In the genomic region with DNA sequence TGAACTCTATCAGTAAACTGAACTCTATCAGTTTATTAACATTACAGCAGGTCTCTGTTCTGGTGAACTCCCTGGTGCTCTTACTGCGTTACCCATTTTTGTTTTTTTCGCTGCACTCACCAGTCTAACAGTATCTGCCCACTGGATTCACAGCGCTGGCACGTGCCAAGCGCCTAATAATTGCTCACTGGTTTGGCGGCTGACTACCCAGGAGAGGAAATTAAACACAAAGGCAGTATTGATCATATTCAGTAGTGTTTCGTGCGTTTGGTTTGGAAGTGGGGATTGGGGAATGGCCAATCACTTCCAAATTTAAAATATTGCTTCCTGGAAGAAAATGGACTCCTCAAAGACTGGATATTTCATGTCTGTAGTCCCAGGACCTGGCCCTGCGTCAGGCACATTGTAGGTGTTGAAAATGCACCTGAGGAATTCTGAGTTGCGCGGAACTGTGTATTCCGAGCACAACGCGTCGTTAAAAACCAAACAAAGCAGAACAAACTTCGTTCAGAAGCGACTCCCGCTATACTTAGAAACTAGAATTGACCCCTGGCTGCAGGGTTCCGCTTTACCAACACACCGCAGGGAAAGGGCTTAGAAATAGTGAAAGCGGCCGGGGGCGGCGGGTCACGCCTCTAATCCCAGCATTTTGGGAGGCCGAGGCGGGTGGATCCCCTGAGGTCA, we compare ENCODE assay signal across 1 cellular context.
TF ChIP-seq lines count a peak whose summit lies in the region.

No MANE protein-coding gene starts in this region.

TF ChIP-seq in GM12878, 131 proteins besides CTCF, POLR2A, EP300 and RAD21 (continued from another document):
- TF ChIP-seq GATAD2B (conservative IDR thresholded peaks at IDR 0.05; ENCODE audit: low read depth): no peak
- no peak for TF ChIP-seq YY1 (IDR thresholded peaks at IDR 0.05; ENCODE audit: low read depth, low read length)
- TF ChIP-seq FOXK2 (IDR thresholded peaks at IDR 0.05): no peak
- TF ChIP-seq CBX3 (IDR thresholded peaks at IDR 0.05; ENCODE audit: borderline replicate concordance, low read depth): no peak
- no peak for TF ChIP-seq CHD2 (IDR thresholded peaks at IDR 0.05; ENCODE audit: borderline replicate concordance, low read depth, low read length)
- peak in 1 of 2 experiments; percentile 78; a peak in 2 of 3 replicates for TF ChIP-seq EGR1 (IDR thresholded peaks at IDR 0.05; ENCODE audit: borderline replicate concordance in 1 of 2, low read depth in 2 of 2, low read length in 2 of 2)
- no peak for TF ChIP-seq DPF2 (IDR thresholded peaks at IDR 0.05)
- TF ChIP-seq KAT2A (conservative IDR thresholded peaks at IDR 0.05; ENCODE audit: control insufficient read depth, low read depth, low read length): no peak
- no peak for TF ChIP-seq SUZ12 (IDR thresholded peaks at IDR 0.05; ENCODE audit: unreplicated experiment)
- TF ChIP-seq SUPT20H (IDR thresholded peaks at IDR 0.05; ENCODE audit: borderline replicate concordance, control insufficient read depth, low read depth, low read length): no peak
